Comparison of ENCODE assay signal across 1 cellular context in the genomic region with DNA sequence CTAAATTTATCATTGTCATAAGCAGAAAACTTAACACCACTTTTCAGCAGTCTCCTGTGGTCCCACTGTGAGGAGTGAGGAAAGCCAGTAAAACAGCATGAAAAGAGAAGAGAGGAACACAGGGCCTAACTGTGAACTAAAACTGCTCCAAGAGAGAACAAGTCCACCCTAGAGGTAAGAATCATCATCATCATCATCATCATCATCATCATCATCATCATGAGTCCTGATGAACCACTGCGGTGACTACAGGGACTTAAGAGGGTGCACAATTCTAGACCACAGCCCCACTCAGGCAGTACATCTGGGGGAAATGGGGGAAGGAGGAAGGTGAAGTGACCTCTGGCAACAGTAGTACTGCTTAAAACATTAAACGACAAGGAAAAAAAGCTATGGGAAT.
TF ChIP-seq lines count a peak whose summit lies in the region.

No MANE protein-coding gene starts in this region.

TF ChIP-seq in HepG2, 621 proteins besides CTCF, POLR2A, EP300 and RAD21:
- TF ChIP-seq U2AF1 (optimal IDR thresholded peaks at IDR 0.05; ENCODE audit: low read depth, low read length) (no peak), CREB1 (IDR thresholded peaks at IDR 0.05) (peak; percentile 86), CREB1 (CRISPR knock-in tag; IDR thresholded peaks at IDR 0.05) (no peak), RAD51 (IDR thresholded peaks at IDR 0.05; ENCODE audit: borderline replicate concordance) (no peak), KAT2B (IDR thresholded peaks at IDR 0.05; ENCODE audit: borderline replicate concordance, low read depth, low read length) (no peak), ZNF652 (CRISPR knock-in tag; IDR thresholded peaks at IDR 0.05; ENCODE audit: borderline replicate concordance, low read depth) (no peak)
- TF ChIP-seq, protein P1, sequence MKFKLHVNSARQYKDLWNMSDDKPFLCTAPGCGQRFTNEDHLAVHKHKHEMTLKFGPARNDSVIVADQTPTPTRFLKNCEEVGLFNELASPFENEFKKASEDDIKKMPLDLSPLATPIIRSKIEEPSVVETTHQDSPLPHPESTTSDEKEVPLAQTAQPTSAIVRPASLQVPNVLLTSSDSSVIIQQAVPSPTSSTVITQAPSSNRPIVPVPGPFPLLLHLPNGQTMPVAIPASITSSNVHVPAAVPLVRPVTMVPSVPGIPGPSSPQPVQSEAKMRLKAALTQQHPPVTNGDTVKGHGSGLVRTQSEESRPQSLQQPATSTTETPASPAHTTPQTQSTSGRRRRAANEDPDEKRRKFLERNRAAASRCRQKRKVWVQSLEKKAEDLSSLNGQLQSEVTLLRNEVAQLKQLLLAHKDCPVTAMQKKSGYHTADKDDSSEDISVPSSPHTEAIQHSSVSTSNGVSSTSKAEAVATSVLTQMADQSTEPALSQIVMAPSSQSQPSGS (CRISPR knock-in tag; IDR thresholded peaks at IDR 0.05), result no peak
